In genomic region chr3:129123314-129124060, GRCh38 we compare ENCODE assay signal across 1 cellular context.
A peak's percentile ranks its signal among the peaks of the same experiment; 100 is the strongest.
TF ChIP-seq lines count a peak whose summit lies in the region.

No MANE protein-coding gene starts in this region.

TF ChIP-seq in HepG2, 621 proteins besides CTCF, POLR2A, EP300 and RAD21 (continued from another document and continues in another):
- TF ChIP-seq HNF1B (CRISPR knock-in tag; IDR thresholded peaks at IDR 0.05) (no peak), GLI4 (CRISPR knock-in tag; IDR thresholded peaks at IDR 0.05; ENCODE audit: borderline replicate concordance) (no peak), CHCHD3 (CRISPR knock-in tag; IDR thresholded peaks at IDR 0.05) (no peak), NFAT5 (CRISPR knock-in tag; IDR thresholded peaks at IDR 0.05) (peak; percentile 64; the same call in 1 of the 2 replicates), ZNF256 (CRISPR knock-in tag; conservative IDR thresholded peaks at IDR 0.05) (no peak), TRIM24 (CRISPR knock-in tag; IDR thresholded peaks at IDR 0.05) (no peak), UBTF (CRISPR knock-in tag; IDR thresholded peaks at IDR 0.05) (peak; percentile 57), TBX3 (IDR thresholded peaks at IDR 0.05; ENCODE audit: borderline replicate concordance) (no peak), ZNF180 (CRISPR knock-in tag; IDR thresholded peaks at IDR 0.05; ENCODE audit: borderline replicate concordance, low read depth) (no peak), ZNF101 (CRISPR knock-in tag; IDR thresholded peaks at IDR 0.05; ENCODE audit: borderline replicate concordance, low read depth) (no peak), RNF219 (CRISPR knock-in tag; IDR thresholded peaks at IDR 0.05) (no peak), NCOA2 (CRISPR knock-in tag; IDR thresholded peaks at IDR 0.05) (0 out of 2 replicates have a peak, but pooled peaks have one; percentile 38), ZNF335 (CRISPR knock-in tag; IDR thresholded peaks at IDR 0.05) (0 out of 2 replicates have a peak, but pooled peaks have one; percentile 43), REPIN1 (CRISPR knock-in tag; IDR thresholded peaks at IDR 0.05; ENCODE audit: borderline replicate concordance, low read depth) (no peak), ZNF777 (CRISPR knock-in tag; IDR thresholded peaks at IDR 0.05) (no peak), THAP11 (CRISPR knock-in tag; IDR thresholded peaks at IDR 0.05) (peak; percentile 33), GATA4 (IDR thresholded peaks at IDR 0.05; ENCODE audit: borderline replicate concordance, low read depth) (no peak), ZBTB38 (CRISPR knock-in tag; IDR thresholded peaks at IDR 0.05) (0 out of 2 replicates have a peak, but pooled peaks have one; percentile 38), ZNF75D (CRISPR knock-in tag; IDR thresholded peaks at IDR 0.05; ENCODE audit: borderline replicate concordance) (no peak), SP5 (CRISPR knock-in tag; IDR thresholded peaks at IDR 0.05; ENCODE audit: borderline replicate concordance, low read depth) (no peak; the same call in 1 of the 2 replicates), ZNF138 (CRISPR knock-in tag; IDR thresholded peaks at IDR 0.05; ENCODE audit: low read depth) (no peak), ZFP36L1 (CRISPR knock-in tag; IDR thresholded peaks at IDR 0.05) (no peak), ERF (CRISPR knock-in tag; IDR thresholded peaks at IDR 0.05) (peak; percentile 67; the same call in 1 of the 2 replicates), ZNF205 (CRISPR knock-in tag; IDR thresholded peaks at IDR 0.05) (no peak), ZKSCAN5 (CRISPR knock-in tag; IDR thresholded peaks at IDR 0.05) (no peak; the same call in 1 of the 2 replicates), FOXO1 (CRISPR knock-in tag; IDR thresholded peaks at IDR 0.05) (0 out of 2 replicates have a peak, but pooled peaks have one; percentile 31), SCMH1 (CRISPR knock-in tag; IDR thresholded peaks at IDR 0.05; ENCODE audit: borderline replicate concordance) (no peak), ZNF143 (CRISPR knock-in tag; IDR thresholded peaks at IDR 0.05) (no peak), ZFP1 (CRISPR knock-in tag; IDR thresholded peaks at IDR 0.05) (no peak), ZNF280D (CRISPR knock-in tag; IDR thresholded peaks at IDR 0.05) (no peak), ZSCAN31 (CRISPR knock-in tag; IDR thresholded peaks at IDR 0.05; ENCODE audit: low read depth) (0 out of 2 replicates have a peak, but pooled peaks have one; percentile 26), ZBTB26 (CRISPR knock-in tag; IDR thresholded peaks at IDR 0.05; ENCODE audit: borderline replicate concordance) (peak; percentile 74; the same call in 1 of the 2 replicates), FOXC1 (CRISPR knock-in tag; IDR thresholded peaks at IDR 0.05; ENCODE audit: borderline replicate concordance) (no peak), FOXJ3 (CRISPR knock-in tag; IDR thresholded peaks at IDR 0.05; ENCODE audit: borderline replicate concordance) (peak; percentile 34; the same call in 1 of the 2 replicates), ZNF468 (CRISPR knock-in tag; IDR thresholded peaks at IDR 0.05) (no peak), MEF2D (CRISPR knock-in tag; IDR thresholded peaks at IDR 0.05) (0 out of 2 replicates have a peak, but pooled peaks have one; percentile 38), IKZF1 (IDR thresholded peaks at IDR 0.05) (no peak), CBX1 (IDR thresholded peaks at IDR 0.05; ENCODE audit: low read depth) (no peak), PRDM15 (CRISPR knock-in tag; IDR thresholded peaks at IDR 0.05) (0 out of 2 replicates have a peak, but pooled peaks have one; percentile 17), TOE1 (CRISPR knock-in tag; IDR thresholded peaks at IDR 0.05) (no peak), ZFP37 (CRISPR knock-in tag; IDR thresholded peaks at IDR 0.05; ENCODE audit: borderline replicate concordance) (no peak), ZNF224 (CRISPR knock-in tag; IDR thresholded peaks at IDR 0.05) (0 out of 2 replicates have a peak, but pooled peaks have one; percentile 8), ZNF775 (CRISPR knock-in tag; IDR thresholded peaks at IDR 0.05; ENCODE audit: borderline replicate concordance) (no peak), KLF16 (CRISPR knock-in tag; IDR thresholded peaks at IDR 0.05) (no peak), KDM2A (CRISPR knock-in tag; IDR thresholded peaks at IDR 0.05; ENCODE audit: borderline replicate concordance, low read depth) (0 out of 2 replicates have a peak, but pooled peaks have one; percentile 28), ZNF567 (CRISPR knock-in tag; IDR thresholded peaks at IDR 0.05; ENCODE audit: borderline replicate concordance) (no peak), HOXA3 (CRISPR knock-in tag; IDR thresholded peaks at IDR 0.05) (peak; percentile 48)
